ENCODE assay signal across 9 cellular contexts in genomic region chr1:46532498-46533178, GRCh38. TPM values are rescaled to one million over a fixed set of nuclear protein-coding genes. Genes with fewer than 3 reads are reported as not detected.
DNase-seq lines count a peak whose midpoint lies in the region; ATAC-seq lines count a peak whose summit lies in the region.
"Had no signal": no experiment of that assay in that cellular context is flagged by ENCODE, and none has a peak within 500 bp of the region (broad histone marks: within the 10 kb centered on the region; RNA-seq: fewer than 3 reads in every experiment).

No MANE protein-coding gene starts in this region.

- peak; percentile 53 for ATAC-seq in HG02678 (IDR thresholded peaks at IDR 0.05; ENCODE audit: unreplicated experiment)
- ATAC-seq in left ventricle myocardium superior: peak; percentile 89
- ATAC-seq in sciatic nerve: peak; percentile 90

- peaks cover 7 to 19% of the 10 kb centered on the region in 2 donors for H3K27me3 Mint-ChIP-seq in CD8-positive, alpha-beta memory T cell

- peaks cover 6% of the 10 kb centered on the region for H3K27me3 ChIP-seq in CD8-positive, alpha-beta memory T cell (ENCODE audit: insufficient read depth, low read length, poor library complexity, severe bottlenecking)

- intact Hi-C loops in left ventricle myocardium superior (cut with micrococcal nuclease): loop anchor here (10.0 kb wide), 1 partner anchor 192 kb away; no protein-coding TSS in a partner anchor
- intact Hi-C loops in sciatic nerve (cut with DNase I): loop anchor here (5.0 kb wide), 1 partner anchor 195 kb away; no protein-coding TSS in a partner anchor

- no peak overlapping the region for H3K27ac ChIP-seq in CD8-positive, alpha-beta memory T cell (ENCODE audit: low read depth, low read length)

- CTCF ChIA-PET in CD8-positive, alpha-beta memory T cell (lab: Charles Lee): interaction anchor here (0.8 to 3.8 kb wide), 13 partner anchors 9 to 194 kb away, joined by 3 to 17 read pairs (median 4); partner anchors contain the start of gene MKNK1

- peak; percentile 56 to 78 (median 64) for DNase-seq in CD8-positive, alpha-beta memory T cell
- DNase-seq in SW480 (ENCODE audit: low spot score) (peak; percentile 32), left ventricle myocardium superior (peak; percentile 84), sciatic nerve (ENCODE audit: low spot score) (peak; percentile 87), HPDE6-E6E7 (ENCODE audit: extremely low spot score) (no peak), NCI-H526 treated with DMSO at 0.1 percent for 48 hours (lab: John Stamatoyannopoulos, UW) (no peak)
- DNase-seq in activated naive CD8-positive, alpha-beta T cell treated with anti-CD3 and anti-CD28 coated beads, Interleukin-2, amount 50 U/mL, for 16 hours (ENCODE audit: low read depth, low spot score): peak; percentile 34

- H3K9me3 Mint-ChIP-seq in CD8-positive, alpha-beta memory T cell: peaks cover 0 to 2% (median 0%) of the 10 kb centered on the region in 5 donors

- peaks cover 9 to 16% (median 11%) of the 10 kb centered on the region in 3 donors for H3K4me1 Mint-ChIP-seq in CD8-positive, alpha-beta memory T cell

- H3K9me3 ChIP-seq in CD8-positive, alpha-beta memory T cell (ENCODE audit: low read length): no peaks in the 10 kb centered on the region

- H3K4me3 Mint-ChIP-seq in CD8-positive, alpha-beta memory T cell: peak overlapping the region in 6 of 7 donors; percentile 47 to 83 (median 60)

- no peaks in the 10 kb centered on the region for H3K36me3 ChIP-seq in CD8-positive, alpha-beta memory T cell (ENCODE audit: insufficient read depth, low read length)

- H3K4me1 ChIP-seq in CD8-positive, alpha-beta memory T cell (ENCODE audit: insufficient read depth, low read length): peaks cover 11% of the 10 kb centered on the region

- no peak overlapping the region for H3K4me3 ChIP-seq in CD8-positive, alpha-beta memory T cell (ENCODE audit: low read length)

- H3K27ac Mint-ChIP-seq in CD8-positive, alpha-beta memory T cell: peak overlapping the region in 6 of 8 donors; percentile 26 to 95 (median 69)

- no peaks in the 10 kb centered on the region for H3K36me3 Mint-ChIP-seq in CD8-positive, alpha-beta memory T cell

- POLR2A ChIA-PET in CD8-positive, alpha-beta memory T cell (lab: Charles Lee): interaction anchor here (1.0 to 1.5 kb wide), 3 partner anchors 62 to 193 kb away, joined by 3 read pairs; partner anchors contain the start of gene MKNK1

RNA-seq across cellular contexts. Expression of gene KNCN, which starts 18.8 kb away (rescaled TPM):
- total RNA-seq in CD8-positive, alpha-beta memory T cell: not detected
- not detected for polyA plus RNA-seq in CD8-positive, alpha-beta memory T cell
- total RNA-seq in left ventricle myocardium superior (not detected), sciatic nerve (not detected)
- total RNA-seq: LHCN-M2 had no signal

RNA-seq across cellular contexts. Expression of gene DMBX1, which starts 43.0 kb away (rescaled TPM):
- not detected for total RNA-seq in CD8-positive, alpha-beta memory T cell
- polyA plus RNA-seq in CD8-positive, alpha-beta memory T cell: not detected
- total RNA-seq in left ventricle myocardium superior (not detected), sciatic nerve (0.13 TPM)
- total RNA-seq: LHCN-M2 had no signal

Comparison
In these comparisons a context has a peak if more than half of its experiments do, and no peak if none do; other contexts are left out.
1. DNase-seq: peak in CD8-positive, alpha-beta memory T cell (5 of 5), SW480 (single experiment), activated naive CD8-positive, alpha-beta T cell treated with anti-CD3 and anti-CD28 coated beads, Interleukin-2, amount 50 U/mL, for 16 hours (single experiment), left ventricle myocardium superior (single experiment) and sciatic nerve (single experiment); none in HPDE6-E6E7 (single experiment) and NCI-H526 treated with DMSO at 0.1 percent for 48 hours (single experiment).
2. Peak in every context shown above with its lines, with median percentiles within 50 percentile points of each other: ATAC-seq.